In the genomic region with DNA sequence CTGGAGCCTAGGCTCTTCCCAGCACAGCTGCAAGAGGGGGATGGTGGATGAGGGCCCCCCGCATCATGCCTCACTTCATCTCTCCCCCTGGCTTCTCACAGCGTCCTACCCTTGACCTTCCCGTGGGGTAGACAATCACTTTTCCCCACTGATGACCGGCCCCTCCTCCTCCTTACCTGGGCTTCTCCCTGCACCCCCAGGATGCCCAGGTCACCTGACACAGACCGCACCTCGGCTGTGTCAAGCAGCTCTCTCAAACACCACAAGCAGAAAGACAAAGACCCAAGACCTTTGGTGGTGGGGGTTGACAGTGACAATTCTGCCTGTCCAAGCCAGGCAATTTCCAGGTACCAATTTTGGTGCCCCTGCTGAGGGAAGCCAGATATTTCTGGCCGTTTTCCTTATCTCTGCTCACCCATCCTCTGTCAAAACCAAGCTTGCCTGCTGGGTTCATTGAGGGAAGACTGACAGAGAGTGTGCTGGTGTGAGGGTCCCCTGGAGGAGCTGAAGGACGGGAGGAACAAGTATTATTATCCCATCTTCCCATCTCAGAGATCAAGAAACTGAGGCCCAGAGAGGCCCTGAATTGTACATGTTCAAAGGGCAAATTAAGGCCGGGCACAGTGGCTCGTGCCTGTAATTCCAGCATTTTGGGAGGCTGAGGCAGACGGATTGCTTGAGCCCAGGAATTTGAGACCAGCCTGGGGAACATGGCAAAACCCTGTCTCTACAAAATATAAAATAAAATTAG, we compare ENCODE assay signal across 9 cellular contexts. TPM values are rescaled to one million over a fixed set of nuclear protein-coding genes. Genes with fewer than 3 reads are reported as not detected.
A peak's percentile ranks its signal among the peaks of the same experiment; 100 is the strongest.
DNase-seq lines count a peak whose midpoint lies in the region; ATAC-seq, FAIRE-seq and TF ChIP-seq lines count a peak whose summit lies in the region.
"Had no signal": no experiment of that assay in that cellular context is flagged by ENCODE, and none has a peak within 500 bp of the region (broad histone marks: within the 10 kb centered on the region; RNA-seq: fewer than 3 reads in every experiment).

No MANE protein-coding gene starts in this region.

- H3K23ac ChIP-seq in neuronal stem cell (ENCODE audit: low read depth, low read length, poor library complexity) = no peak overlapping the region

- peak overlapping the region; percentile 22 for H3K9ac ChIP-seq in neuronal stem cell (ENCODE audit: low read depth, low read length, poor library complexity)
- H3K9ac ChIP-seq in MM.1S (ENCODE audit: low read length) = no peak overlapping the region

- no peak overlapping the region for H4K8ac ChIP-seq in neuronal stem cell (ENCODE audit: low read depth, low read length)

- DNase-seq in RWPE2 (ENCODE audit: low spot score) (no peak), caudate nucleus (lab: John Stamatoyannopoulos, UW) (no peak), neuronal stem cell (ENCODE audit: low spot score) (no peak), MM.1S (no peak), small intestine (no peak), NK-92 (lab: John Stamatoyannopoulos, UW; ENCODE audit: unreplicated experiment) (no peak), middle frontal gyrus (ENCODE audit: extremely low spot score, low spot score) (no peak)

- no peak overlapping the region for H3K4ac ChIP-seq in neuronal stem cell (ENCODE audit: low read length)

- no peaks in the 10 kb centered on the region for H3K27me3 ChIP-seq in RWPE2 (ENCODE audit: insufficient read depth, poor library complexity, severe bottlenecking)
- no peaks in the 10 kb centered on the region for H3K27me3 ChIP-seq in neuronal stem cell (ENCODE audit: control insufficient read depth in 3 of 3, insufficient read depth in 3 of 3, low read depth in 1 of 3, low read length in 3 of 3)
- no peaks in the 10 kb centered on the region for H3K27me3 ChIP-seq in MM.1S (replicated peaks; ENCODE audit: insufficient read depth, low read length)
- no peaks in the 10 kb centered on the region for H3K27me3 ChIP-seq in small intestine (ENCODE audit: control insufficient read depth in 2 of 2, insufficient read depth in 2 of 2, low read length in 2 of 2)

- no peak overlapping the region for H4K91ac ChIP-seq in neuronal stem cell (ENCODE audit: low read depth, low read length, poor library complexity)

- no peak overlapping the region for H2BK12ac ChIP-seq in neuronal stem cell (ENCODE audit: low read length)

- H3K14ac ChIP-seq in neuronal stem cell (ENCODE audit: low read length) = peak overlapping the region; percentile 42

- H2AFZ ChIP-seq in neuronal stem cell (ENCODE audit: low read length) (no peak overlapping the region), MM.1S (ENCODE audit: low read length) (no peak overlapping the region)

- peak overlapping the region; percentile 54 for H2AK5ac ChIP-seq in neuronal stem cell (ENCODE audit: low read depth, low read length)

- no peaks in the 10 kb centered on the region for H3K79me2 ChIP-seq in MM.1S (ENCODE audit: low read length)

- H3K4me1 ChIP-seq in RWPE2 (ENCODE audit: insufficient read depth, poor library complexity, severe bottlenecking) (peaks cover 28% of the 10 kb centered on the region), neuronal stem cell (ENCODE audit: control insufficient read depth in 2 of 2, insufficient read depth in 1 of 2, low read depth in 1 of 2, low read length in 2 of 2) (peaks cover 8 to 18% of the 10 kb centered on the region in 2 donors), MM.1S (ENCODE audit: low read length) (peaks cover 8% of the 10 kb centered on the region), small intestine (ENCODE audit: control insufficient read depth in 2 of 2, insufficient read depth in 1 of 2, low read depth in 1 of 2, low read length in 1 of 2) (peaks cover 0 to 16% of the 10 kb centered on the region in 2 donors)

- H3K18ac ChIP-seq in neuronal stem cell (ENCODE audit: low read length) = peak overlapping the region; percentile 18

- no peaks in the 10 kb centered on the region for H3K79me1 ChIP-seq in neuronal stem cell (ENCODE audit: low read depth, low read length)

- H3K4me3 ChIP-seq in RWPE2 (ENCODE audit: severe bottlenecking) (no peak overlapping the region), neuronal stem cell (ENCODE audit: low read length in 2 of 2) (no peak overlapping the region), MM.1S (ENCODE audit: low read length) (no peak overlapping the region), small intestine (ENCODE audit: low read depth in 1 of 2, low read length in 2 of 2) (no peak overlapping the region)
- H3K4me3 ChIP-seq: lung had no signal

- no CpG with 5 or more reads among the region's 11 CpGs for WGBS in neuronal stem cell (ENCODE audit: extremely low coverage in 2 of 2, insufficient read length in 2 of 2, insufficient replicate concordance in 1 of 2), 2 donors
- 66 to 77% (median 74%) methylated on average over 11 of the region's 11 CpGs for WGBS in small intestine, 3 donors

- peak overlapping the region; percentile 7 for H3K27ac ChIP-seq in C4-2B
- peak overlapping the region; percentile 62 for H3K27ac ChIP-seq in RWPE2 (ENCODE audit: poor library complexity, severe bottlenecking)
- peak overlapping the region; percentile 58 for H3K27ac ChIP-seq in caudate nucleus (ENCODE audit: low read depth, low read length)
- no peak overlapping the region for H3K27ac ChIP-seq in neuronal stem cell (replicated peaks; ENCODE audit: low read length)
- H3K27ac ChIP-seq in MM.1S (ENCODE audit: low read length) = no peak overlapping the region
- H3K27ac ChIP-seq in small intestine (ENCODE audit: low read depth in 1 of 2, low read length in 1 of 2) = peak overlapping the region in 1 of 2 donors; percentile 82

- H2BK5ac ChIP-seq in neuronal stem cell (ENCODE audit: low read length) = peak overlapping the region; percentile 69

- no peak overlapping the region for H2BK15ac ChIP-seq in neuronal stem cell (ENCODE audit: low read length)

- H3F3A ChIP-seq in MM.1S (ENCODE audit: insufficient read depth, low read length) = 0 out of 2 replicates have a peak, but pooled peaks cover 3% of the 10 kb centered on the region

- no peaks in the 10 kb centered on the region for H4K20me1 ChIP-seq in MM.1S (ENCODE audit: insufficient read depth, low read length)

- no peaks in the 10 kb centered on the region for H3K9me2 ChIP-seq in MM.1S (replicated peaks; ENCODE audit: insufficient read depth, low read length)

- no peak for ATAC-seq in RWPE2 (ENCODE audit: low read depth)

- no peak for FAIRE-seq in small intestine (lab: Jason Lieb, UNC)

- H3K9me3 ChIP-seq in RWPE2 (ENCODE audit: severe bottlenecking) (no peaks in the 10 kb centered on the region), neuronal stem cell (replicated peaks in 1 of 2; ENCODE audit: control insufficient read depth in 2 of 2, insufficient read depth in 1 of 2, low read depth in 1 of 2, low read length in 2 of 2) (no peaks in the 10 kb centered on the region), MM.1S (replicated peaks; ENCODE audit: insufficient read depth, low read length) (no peaks in the 10 kb centered on the region), small intestine (ENCODE audit: control insufficient read depth, low read depth) (no peaks in the 10 kb centered on the region)

- TF ChIP-seq CTCF in C4-2B (conservative IDR thresholded peaks at IDR 0.05) (no peak), RWPE2 (IDR thresholded peaks at IDR 0.05; ENCODE audit: poor library complexity, severe bottlenecking) (no peak), MM.1S (IDR thresholded peaks at IDR 0.05; ENCODE audit: low read length) (no peak)

- H3K36me3 ChIP-seq in RWPE2 (ENCODE audit: low read depth) (no peaks in the 10 kb centered on the region), neuronal stem cell (replicated peaks in 1 of 2; ENCODE audit: control insufficient read depth in 2 of 2, insufficient read depth in 2 of 2, low read length in 2 of 2) (no peaks in the 10 kb centered on the region), MM.1S (replicated peaks; ENCODE audit: insufficient read depth, low read length) (no peaks in the 10 kb centered on the region), small intestine (ENCODE audit: control insufficient read depth in 2 of 2, insufficient read depth in 2 of 2, low read length in 2 of 2) (no peaks in the 10 kb centered on the region)

- H3K4me2 ChIP-seq in neuronal stem cell (ENCODE audit: insufficient read depth, low read length, poor library complexity, severe bottlenecking) = no peak overlapping the region
- H3K4me2 ChIP-seq in MM.1S (ENCODE audit: low read depth, low read length) = no peak overlapping the region

- no peak overlapping the region for H2BK120ac ChIP-seq in neuronal stem cell (ENCODE audit: low read depth, low read length)

RNA-seq across cellular contexts. Expression of gene PLA2G6, which starts 8.3 kb away (rescaled TPM):
- polyA plus RNA-seq in neuronal stem cell (2013, experiment 1 of 2) = 10.9 TPM
- 11.4 TPM for polyA plus RNA-seq in neuronal stem cell (2013, experiment 2 of 2)
- polyA plus RNA-seq in small intestine = 10 to 100 TPM; 13.8 to 27.1 (median 21.6) TPM

RNA-seq across cellular contexts. Expression of gene MAFF, which starts 28.5 kb away (rescaled TPM):
- 4.0 TPM for polyA plus RNA-seq in neuronal stem cell (2013, experiment 1 of 2)
- 4.3 TPM for polyA plus RNA-seq in neuronal stem cell (2013, experiment 2 of 2)
- polyA plus RNA-seq in small intestine = 10 to 100 TPM in 2 of 3 donors, 1 to 10 TPM in 1; 9.6 to 26.5 (median 17.2) TPM

Comparison
In these comparisons a context has a peak if more than half of its experiments do, and no peak if none do; other contexts are left out.
1. H3K27ac ChIP-seq: peak in C4-2B (single experiment), RWPE2 (single experiment) and caudate nucleus (single experiment); none in neuronal stem cell (single experiment) and MM.1S (single experiment).